In genomic region chr1:67916439-67916886, GRCh38 we compare ENCODE assay signal across 1 cellular context.
TF ChIP-seq lines count a peak whose summit lies in the region.

No MANE protein-coding gene starts in this region.

TF ChIP-seq in K562, 482 proteins besides CTCF, POLR2A, EP300 and RAD21 (continued from another document and continues in another):
- TF ChIP-seq ZNF395 (CRISPR knock-in tag; IDR thresholded peaks at IDR 0.05) (peak; percentile 64; the same call in 1 of the 2 replicates), ZNF324 (CRISPR knock-in tag; IDR thresholded peaks at IDR 0.05) (no peak), RAD51 (IDR thresholded peaks at IDR 0.05; ENCODE audit: borderline replicate concordance, low read depth) (no peak), KLF13 (tag; IDR thresholded peaks at IDR 0.05; ENCODE audit: borderline replicate concordance, low read depth) (no peak), ZKSCAN1 (IDR thresholded peaks at IDR 0.05; ENCODE audit: low read depth, low read length) (no peak), ETV1 (tag; conservative IDR thresholded peaks at IDR 0.05; ENCODE audit: low read depth) (peak; percentile 89), RREB1 (CRISPR knock-in tag; IDR thresholded peaks at IDR 0.05) (peak; percentile 38), ZBED1 (IDR thresholded peaks at IDR 0.05) (no peak), HNRNPUL1 (IDR thresholded peaks at IDR 0.05; ENCODE audit: low read length) (no peak), KDM1A (IDR thresholded peaks at IDR 0.05) (peak in 1 of 2 experiments; percentile 56; a peak in 1 of 4 replicates), TEAD4 (IDR thresholded peaks at IDR 0.05; ENCODE audit: low read length) (peak; percentile 33; the same call in 1 of the 2 replicates), TEAD4 (CRISPR knock-in tag; IDR thresholded peaks at IDR 0.05; ENCODE audit: borderline replicate concordance) (no peak), KDM4B (IDR thresholded peaks at IDR 0.05; ENCODE audit: borderline replicate concordance in 2 of 2, low read depth in 1 of 2) (peak in 1 of 2 experiments; percentile 24; a peak in 1 of 4 replicates), MTA2 (IDR thresholded peaks at IDR 0.05; ENCODE audit: low read depth) (no peak), ZNF263 (CRISPR knock-in tag; IDR thresholded peaks at IDR 0.05; ENCODE audit: borderline replicate concordance) (no peak), CHD2 (IDR thresholded peaks at IDR 0.05; ENCODE audit: low read depth, low read length) (no peak), HNRNPLL (IDR thresholded peaks at IDR 0.05; ENCODE audit: low read depth, low read length, poor library complexity, severe bottlenecking) (no peak), SAFB (IDR thresholded peaks at IDR 0.05; ENCODE audit: borderline replicate concordance, low read depth, low read length) (no peak), ZNF444 (CRISPR knock-in tag; IDR thresholded peaks at IDR 0.05) (peak; percentile 97), TAL1 (IDR thresholded peaks at IDR 0.05) (peak; percentile 28), RNF2 (IDR thresholded peaks at IDR 0.05) (peak; percentile 83; the same call in 1 of the 2 replicates), ZNF76 (CRISPR knock-in tag; IDR thresholded peaks at IDR 0.05; ENCODE audit: borderline replicate concordance) (no peak), PRMT5 (CRISPR knock-in tag; IDR thresholded peaks at IDR 0.05) (no peak), PBX2 (CRISPR knock-in tag; IDR thresholded peaks at IDR 0.05; ENCODE audit: low read depth) (no peak), PBX2 (tag; conservative IDR thresholded peaks at IDR 0.05; ENCODE audit: low read depth) (peak; percentile 78), E2F8 (IDR thresholded peaks at IDR 0.05; ENCODE audit: low read depth, partially characterized antibody) (no peak), CCNT2 (IDR thresholded peaks at IDR 0.05; ENCODE audit: borderline replicate concordance, extremely low read depth, insufficient read length, low read depth, low read length) (no peak), NCOA4 (IDR thresholded peaks at IDR 0.05; ENCODE audit: partially characterized antibody) (no peak), CHD4 (IDR thresholded peaks at IDR 0.05; ENCODE audit: insufficient read depth, insufficient replicate concordance, low read depth, low read length, poor library complexity, severe bottlenecking) (peak; percentile 96), NFATC3 (IDR thresholded peaks at IDR 0.05) (no peak), ZBTB5 (IDR thresholded peaks at IDR 0.05) (no peak), RNF219 (CRISPR knock-in tag; IDR thresholded peaks at IDR 0.05) (peak; percentile 68; the same call in 1 of the 2 replicates), HMBOX1 (IDR thresholded peaks at IDR 0.05) (peak; percentile 57; the same call in 1 of the 2 replicates), NEUROD1 (IDR thresholded peaks at IDR 0.05; ENCODE audit: borderline replicate concordance, low read depth, low read length, partially characterized antibody) (peak; percentile 56), ZNF707 (CRISPR knock-in tag; conservative IDR thresholded peaks at IDR 0.05) (no peak), U2AF2 (optimal IDR thresholded peaks at IDR 0.05; ENCODE audit: low read depth, low read length) (no peak), JUND (IDR thresholded peaks at IDR 0.05; ENCODE audit: borderline replicate concordance, low read depth, low read length) (no peak), JUND (tag; IDR thresholded peaks at IDR 0.05; ENCODE audit: borderline replicate concordance, low read depth, low read length) (peak; percentile 45; the same call in 1 of the 3 replicates), XRCC3 (IDR thresholded peaks at IDR 0.05) (no peak), TOE1 (IDR thresholded peaks at IDR 0.05; ENCODE audit: borderline replicate concordance) (0 out of 2 replicates have a peak, but pooled peaks have one; percentile 28), TOE1 (CRISPR knock-in tag; IDR thresholded peaks at IDR 0.05; ENCODE audit: borderline replicate concordance, low read depth) (no peak), NCOR1 (IDR thresholded peaks at IDR 0.05) (peak; percentile 48; the same call in 1 of the 2 replicates), ERF (CRISPR knock-in tag; IDR thresholded peaks at IDR 0.05) (0 out of 2 replicates have a peak, but pooled peaks have one; percentile 40), ZNF140 (CRISPR knock-in tag; IDR thresholded peaks at IDR 0.05) (no peak), SP1 (CRISPR knock-in tag; IDR thresholded peaks at IDR 0.05) (no peak), CREBBP (IDR thresholded peaks at IDR 0.05; ENCODE audit: low read depth, low read length) (no peak), HIVEP1 (CRISPR knock-in tag; IDR thresholded peaks at IDR 0.05) (peak; percentile 74; the same call in 1 of the 2 replicates), FOXP1 (CRISPR knock-in tag; IDR thresholded peaks at IDR 0.05) (no peak)
